In the genomic region with DNA sequence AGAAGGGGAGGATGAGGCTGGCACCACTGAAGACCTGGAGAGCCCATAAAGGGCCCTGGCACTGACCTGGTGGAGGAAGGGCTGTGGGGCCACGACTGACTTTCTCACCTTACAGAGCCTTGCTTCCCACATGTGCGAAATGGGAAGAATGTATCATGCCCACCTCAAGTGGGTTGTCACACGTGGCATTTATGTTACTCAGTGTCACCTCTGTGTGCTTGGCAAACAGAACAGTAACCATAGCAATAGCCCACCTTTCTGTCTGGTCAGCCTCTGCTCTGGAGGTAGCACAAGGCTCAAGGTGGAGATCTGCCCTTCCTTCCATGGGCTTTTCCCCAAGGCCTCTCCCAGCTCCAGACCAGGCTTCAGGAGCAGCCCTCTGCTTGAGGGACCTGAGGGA, we compare ENCODE assay signal across 18 cellular contexts. TPM values are rescaled to one million over a fixed set of nuclear protein-coding genes. Genes with fewer than 3 reads are reported as not detected.
DNase-seq lines count a peak whose midpoint lies in the region; ATAC-seq lines count a peak whose summit lies in the region.
"Had no signal": no experiment of that assay in that cellular context is flagged by ENCODE, and none has a peak within 500 bp of the region (broad histone marks: within the 10 kb centered on the region; RNA-seq: fewer than 3 reads in every experiment).

No MANE protein-coding gene starts in this region.

- CTCF ChIA-PET in naive thymus-derived CD4-positive, alpha-beta T cell (lab: Charles Lee): interaction anchor here (12.9 to 28.5 kb wide), 2 partner anchors 14 to 89 kb away, joined by 116 to 394 read pairs; partner anchors contain the start of gene TCF7

- peaks cover 83 to 98% of the 10 kb centered on the region in 2 donors for H3K4me1 ChIP-seq in naive thymus-derived CD4-positive, alpha-beta T cell (ENCODE audit: control insufficient read depth in 2 of 2, insufficient read depth in 2 of 2, low read length in 2 of 2)
- H3K4me1 ChIP-seq in thymus (ENCODE audit: control insufficient read depth, insufficient read depth, low read length): peaks cover 92% of the 10 kb centered on the region

- intact Hi-C loops in naive thymus-derived CD4-positive, alpha-beta T cell (cut with micrococcal nuclease): no loop called here

- WGBS in thymus: 56% methylated on average over 3 of the region's 3 CpGs

- peak overlapping the region; percentile 94 for H3K4me3 Mint-ChIP-seq in activated naive CD4-positive, alpha-beta T cell treated with anti-CD3 and anti-CD28 coated beads, Interleukin-2, amount 50 U/mL, for 24 hours
- peak overlapping the region; percentile 93 to 100 (median 98) for H3K4me3 Mint-ChIP-seq in naive thymus-derived CD4-positive, alpha-beta T cell

- no peaks in the 10 kb centered on the region for H3K27me3 ChIP-seq in naive thymus-derived CD4-positive, alpha-beta T cell (ENCODE audit: control insufficient read depth in 2 of 2, insufficient read depth in 2 of 2, low read length in 2 of 2)
- no peaks in the 10 kb centered on the region for H3K27me3 ChIP-seq in thymus (ENCODE audit: control insufficient read depth, insufficient read depth)
- H3K27me3 ChIP-seq: heart left ventricle had no signal

- H3K4me1 Mint-ChIP-seq in activated naive CD4-positive, alpha-beta T cell treated with anti-CD3 and anti-CD28 coated beads, Interleukin-2, amount 50 U/mL, for 24 hours: peaks cover 99% of the 10 kb centered on the region
- peaks cover 53 to 100% (median 90%) of the 10 kb centered on the region in 7 donors for H3K4me1 Mint-ChIP-seq in naive thymus-derived CD4-positive, alpha-beta T cell

- peak; percentile 75 for DNase-seq in activated effector memory CD4-positive, alpha-beta T cell treated with anti-CD3 and anti-CD28 coated beads, Interleukin-2, amount 50 U/mL, for 16 hours
- DNase-seq in activated effector memory CD4-positive, alpha-beta T cell treated with Interleukin-2 at 50 U/mL for 16 hours: no peak
- peak in 1 of 9 donors; percentile 45 for DNase-seq in naive thymus-derived CD4-positive, alpha-beta T cell
- DNase-seq in MV-4-11 (lab: John Stamatoyannopoulos, UW) (no peak), anterior cingulate cortex (lab: John Stamatoyannopoulos, UW) (no peak)
- DNase-seq: ACHN, Calu3, erythroblast, GOT3, KBM-7, left colon, NCI-H1436 treated with DMSO at 0.1 percent for 48 hours, NCI-H526, PC-9 had no signal

- peaks cover 11 to 86% (median 40%) of the 10 kb centered on the region in 3 experiments for H3K36me3 ChIP-seq in naive thymus-derived CD4-positive, alpha-beta T cell (ENCODE audit: control insufficient read depth in 2 of 3, insufficient read depth in 3 of 3, low read length in 3 of 3)
- peaks cover 98% of the 10 kb centered on the region for H3K36me3 ChIP-seq in thymus (ENCODE audit: control insufficient read depth, insufficient read depth)

- H3K27ac Mint-ChIP-seq in activated naive CD4-positive, alpha-beta T cell treated with anti-CD3 and anti-CD28 coated beads, Interleukin-2, amount 50 U/mL, for 24 hours: peak overlapping the region; percentile 83
- H3K27ac Mint-ChIP-seq in naive thymus-derived CD4-positive, alpha-beta T cell: peak overlapping the region; percentile 90 to 99 (median 98)

- ATAC-seq in naive thymus-derived CD4-positive, alpha-beta T cell: no peak
- ATAC-seq in GM18867 (IDR thresholded peaks at IDR 0.05; ENCODE audit: unreplicated experiment): no peak
- ATAC-seq: heart left ventricle, left colon had no signal

- POLR2A ChIA-PET in naive thymus-derived CD4-positive, alpha-beta T cell (lab: Charles Lee): interaction anchor here (3.3 to 48.2 kb wide), 2 partner anchors 59 to 85 kb away, joined by 12 to 1333 read pairs; no protein-coding TSS in a partner anchor

- H3K4me3 ChIP-seq in naive thymus-derived CD4-positive, alpha-beta T cell (ENCODE audit: low read length): peak overlapping the region; percentile 86
- peak overlapping the region; percentile 38 for H3K4me3 ChIP-seq in thymus (ENCODE audit: low read length)
- H3K4me3 ChIP-seq: heart left ventricle, PC-9 had no signal

- H3K36me3 Mint-ChIP-seq in activated naive CD4-positive, alpha-beta T cell treated with anti-CD3 and anti-CD28 coated beads, Interleukin-2, amount 50 U/mL, for 24 hours: peaks cover 11% of the 10 kb centered on the region
- peaks cover 18 to 81% (median 57%) of the 10 kb centered on the region in 5 donors for H3K36me3 Mint-ChIP-seq in naive thymus-derived CD4-positive, alpha-beta T cell

- H3K9me3 ChIP-seq in naive thymus-derived CD4-positive, alpha-beta T cell (ENCODE audit: control insufficient read depth in 2 of 3, low read length in 3 of 3): no peaks in the 10 kb centered on the region
- H3K9me3 ChIP-seq in thymus (ENCODE audit: control insufficient read depth): no peaks in the 10 kb centered on the region
- H3K9me3 ChIP-seq: heart left ventricle had no signal

- H3K9me3 Mint-ChIP-seq in activated naive CD4-positive, alpha-beta T cell treated with anti-CD3 and anti-CD28 coated beads, Interleukin-2, amount 50 U/mL, for 24 hours: no peaks in the 10 kb centered on the region
- H3K9me3 Mint-ChIP-seq in naive thymus-derived CD4-positive, alpha-beta T cell: peaks cover 0 to 2% (median 0%) of the 10 kb centered on the region in 11 donors

- H3K27me3 Mint-ChIP-seq in activated naive CD4-positive, alpha-beta T cell treated with anti-CD3 and anti-CD28 coated beads, Interleukin-2, amount 50 U/mL, for 24 hours: no peaks in the 10 kb centered on the region
- H3K27me3 Mint-ChIP-seq in naive thymus-derived CD4-positive, alpha-beta T cell: peaks cover 0 to 2% (median 0%) of the 10 kb centered on the region in 5 donors

- H3K27ac ChIP-seq in naive thymus-derived CD4-positive, alpha-beta T cell (ENCODE audit: low read depth, low read length): peak overlapping the region; percentile 97
- peak overlapping the region; percentile 82 for H3K27ac ChIP-seq in thymus (ENCODE audit: low read depth)
- H3K27ac ChIP-seq: PC-9 had no signal

RNA-seq across cellular contexts. Expression of gene TCF7, which starts 16.7 kb away (rescaled TPM):
- 1,000 to 10,000 TPM in 2 of 5 experiments, 100 to 1,000 TPM in 3; 203 to 1,066 (median 643) TPM for total RNA-seq in naive thymus-derived CD4-positive, alpha-beta T cell
- polyA plus RNA-seq in naive thymus-derived CD4-positive, alpha-beta T cell: 100 to 1,000 TPM; 356 to 560 TPM
- 247 TPM for polyA plus RNA-seq in thymus

RNA-seq across cellular contexts. Expression of gene SKP1, which starts 45.6 kb away (rescaled TPM):
- 100 to 1,000 TPM; 224 to 287 (median 268) TPM for total RNA-seq in naive thymus-derived CD4-positive, alpha-beta T cell
- 1,000 to 10,000 TPM; 1,257 to 1,361 TPM for polyA plus RNA-seq in naive thymus-derived CD4-positive, alpha-beta T cell
- polyA plus RNA-seq in thymus: 387 TPM
